In genomic region chr6:30102701-30103629, GRCh38 we compare ENCODE assay signal across 8 cellular contexts. TPM values are rescaled to one million over a fixed set of nuclear protein-coding genes. Genes with fewer than 3 reads are reported as not detected.
A peak's percentile ranks its signal among the peaks of the same experiment; 100 is the strongest.
DNase-seq lines count a peak whose midpoint lies in the region; ATAC-seq and TF ChIP-seq lines count a peak whose summit lies in the region.

No MANE protein-coding gene starts in this region.

- intact Hi-C loops in CD4-positive, alpha-beta T cell (cut with DNase I, micrococcal nuclease): loop anchor here (1.0 to 5.0 kb wide), 6 partner anchors 28 to 294 kb away; partner anchors contain the start of gene PPP1R11 (in 2 of the 2)

- peaks cover 19% of the 10 kb centered on the region for H3K27me3 ChIP-seq in CD4-positive, alpha-beta T cell (ENCODE audit: control insufficient read depth, insufficient read depth, low read length)
- H3K27me3 ChIP-seq in gastroesophageal sphincter (peaks cover 64% of the 10 kb centered on the region), neutrophil (peaks cover 100% of the 10 kb centered on the region), stomach smooth muscle (ENCODE audit: control insufficient read depth in 1 of 2, insufficient read depth in 2 of 2, low read length in 2 of 2) (peaks cover 38 to 45% of the 10 kb centered on the region in 2 donors)

- 10 to 20% methylated on average over 17 to 18 of the region's 32 CpGs for WGBS in gastroesophageal sphincter (ENCODE audit: low coverage in 1 of 2), 2 donors

- peak overlapping the region; percentile 40 to 51 for H3K9ac ChIP-seq in stomach smooth muscle (ENCODE audit: low read length in 2 of 2)

- H3K4me1 Mint-ChIP-seq in CD4-positive, alpha-beta T cell (ENCODE audit: low read depth): peaks cover 49% of the 10 kb centered on the region

- peak; percentile 88 for ATAC-seq in CD4-positive, alpha-beta T cell (ENCODE audit: poor library complexity)
- ATAC-seq in GM21526 (IDR thresholded peaks at IDR 0.05; ENCODE audit: low FRiP score, unreplicated experiment): peak; percentile 65
- peak; percentile 77 for ATAC-seq in gastroesophageal sphincter

- peak overlapping the region; percentile 65 for H3K27ac Mint-ChIP-seq in CD4-positive, alpha-beta T cell

- no peak for TF ChIP-seq EP300 in gastroesophageal sphincter (IDR thresholded peaks at IDR 0.05)

- H3K9me3 Mint-ChIP-seq in CD4-positive, alpha-beta T cell: no peaks in the 10 kb centered on the region

- H3K4me3 Mint-ChIP-seq in CD4-positive, alpha-beta T cell: peak overlapping the region; percentile 89

- no peaks in the 10 kb centered on the region for H3K36me3 Mint-ChIP-seq in CD4-positive, alpha-beta T cell (ENCODE audit: low read depth)

- no peaks in the 10 kb centered on the region for H3K9me3 ChIP-seq in CD4-positive, alpha-beta T cell (ENCODE audit: control insufficient read depth, low read length)
- no peaks in the 10 kb centered on the region for H3K9me3 ChIP-seq in gastroesophageal sphincter
- no peaks in the 10 kb centered on the region for H3K9me3 ChIP-seq in neutrophil
- no peaks in the 10 kb centered on the region for H3K9me3 ChIP-seq in stomach smooth muscle (ENCODE audit: control insufficient read depth in 2 of 2, low read length in 2 of 2)

- CTCF ChIA-PET in CD4-positive, alpha-beta T cell (lab: Charles Lee): interaction anchor here (0.6 to 5.5 kb wide), 23 partner anchors 8 to 453 kb away, joined by 3 to 198 read pairs (median 3); partner anchors contain the start of genes POLR1H, PPP1R11, TRIM31 and TRIM40

- TF ChIP-seq CTCF in CD4-positive, alpha-beta T cell (IDR thresholded peaks at IDR 0.05): peak; percentile 85
- TF ChIP-seq CTCF in gastroesophageal sphincter (IDR thresholded peaks at IDR 0.05) (peak; percentile 60 to 95 (median 86)), neutrophil (IDR thresholded peaks at IDR 0.05) (peak; percentile 89)

- H3K27me3 Mint-ChIP-seq in CD4-positive, alpha-beta T cell: peaks cover 61% of the 10 kb centered on the region

- no peak overlapping the region for H3K27ac ChIP-seq in CD4-positive, alpha-beta T cell (ENCODE audit: low read depth, low read length)
- H3K27ac ChIP-seq in gastroesophageal sphincter: peak overlapping the region in 3 of 4 donors; percentile 69 to 86 (median 76)
- peak overlapping the region; percentile 23 for H3K27ac ChIP-seq in neutrophil
- H3K27ac ChIP-seq in stomach smooth muscle (ENCODE audit: low read length): no peak overlapping the region

- H3K4me3 ChIP-seq in gastroesophageal sphincter: peak overlapping the region; percentile 10 to 47
- peak overlapping the region; percentile 21 to 66 for H3K4me3 ChIP-seq in neutrophil (ENCODE audit: low read depth in 1 of 2, low read length in 1 of 2)
- peak overlapping the region; percentile 76 to 77 for H3K4me3 ChIP-seq in stomach smooth muscle (ENCODE audit: low read length in 2 of 2)

- TF ChIP-seq POLR2A in gastroesophageal sphincter (IDR thresholded peaks at IDR 0.05): no peak

- DNase-seq in CD4-positive, alpha-beta T cell: peak; percentile 71 to 82 (median 78)
- peak; percentile 93 for DNase-seq in M059J (ENCODE audit: low read depth)
- DNase-seq in SIG-M5 (lab: John Stamatoyannopoulos, UW): peak; percentile 6
- peak; percentile 71 for DNase-seq in activated gamma-delta T cell treated with anti-CD3 and anti-CD28 coated beads, Interleukin-2, amount 50 U/mL, for 16 hours (ENCODE audit: low read depth)

- H3K4me1 ChIP-seq in gastroesophageal sphincter (peaks cover 0 to 40% (median 19%) of the 10 kb centered on the region in 3 donors), neutrophil (ENCODE audit: control insufficient read depth in 1 of 2, insufficient read depth in 1 of 2, low read depth in 1 of 2, low read length in 1 of 2) (peaks cover 30 to 34% of the 10 kb centered on the region in 2 experiments), stomach smooth muscle (ENCODE audit: control insufficient read depth, insufficient read depth, low read length) (peaks cover 33% of the 10 kb centered on the region)

- POLR2A ChIA-PET in CD4-positive, alpha-beta T cell (lab: Charles Lee): interaction anchor here (0.5 to 2.4 kb wide), 9 partner anchors 23 to 1095 kb away, joined by 3 to 22 read pairs (median 4); partner anchors contain the start of genes POLR1H, PPP1R11, TRIM26 and TRIM40

- H3K36me3 ChIP-seq in gastroesophageal sphincter: no peaks in the 10 kb centered on the region
- H3K36me3 ChIP-seq in neutrophil: no peaks in the 10 kb centered on the region
- no peaks in the 10 kb centered on the region for H3K36me3 ChIP-seq in stomach smooth muscle (ENCODE audit: control insufficient read depth in 2 of 2, insufficient read depth in 2 of 2, low read length in 2 of 2)

RNA-seq across cellular contexts. Expression of gene TRIM31, which starts 9.9 kb away (rescaled TPM):
- total RNA-seq in CD4-positive, alpha-beta T cell: not detected
- total RNA-seq in M059J (2014; rRNA removed; shearing (Covaris generic)): not detected in 2 replicates
- not detected for total RNA-seq in gastroesophageal sphincter

RNA-seq across cellular contexts. Expression of gene RNF39, which starts 27.4 kb away (rescaled TPM):
- total RNA-seq in CD4-positive, alpha-beta T cell: not detected
- total RNA-seq in M059J (2014; rRNA removed; shearing (Covaris generic)): 0.20 TPM in 1 of 2 replicates, not detected in the other
- under 1 TPM in 1 of 4 donors, not detected in 3; 0.49 TPM for total RNA-seq in gastroesophageal sphincter

RNA-seq across cellular contexts. Expression of gene TRIM40, which starts 33.0 kb away (rescaled TPM):
- total RNA-seq in CD4-positive, alpha-beta T cell: not detected
- total RNA-seq in M059J (2014; rRNA removed; shearing (Covaris generic)): not detected in 2 replicates
- not detected for total RNA-seq in gastroesophageal sphincter

RNA-seq across cellular contexts. Expression of gene PPP1R11, which starts 36.0 kb away (rescaled TPM):
- 10 to 100 TPM; 28.3 to 28.6 TPM for total RNA-seq in CD4-positive, alpha-beta T cell
- total RNA-seq in M059J (2014; rRNA removed; shearing (Covaris generic)): 105 and 112 TPM in 2 replicates
- total RNA-seq in gastroesophageal sphincter: 10 to 100 TPM; 49.4 to 63.1 (median 57.5) TPM

RNA-seq across cellular contexts. Expression of gene POLR1H, which starts 41.9 kb away (rescaled TPM):
- total RNA-seq in CD4-positive, alpha-beta T cell: 10 to 100 TPM; 36.5 to 39.4 TPM
- 34.4 and 47.3 TPM in 2 replicates for total RNA-seq in M059J (2014; rRNA removed; shearing (Covaris generic))
- total RNA-seq in gastroesophageal sphincter: 10 to 100 TPM; 11.6 to 28.8 (median 20.0) TPM

Comparison
In these comparisons a context has a peak if more than half of its experiments do, and no peak if none do; other contexts are left out.
1. DNase-seq: peak in every context shown above with its lines; median percentile 93 in M059J; 78 in CD4-positive, alpha-beta T cell; 71 in activated gamma-delta T cell treated with anti-CD3 and anti-CD28 coated beads, Interleukin-2, amount 50 U/mL, for 16 hours; 6 in SIG-M5.
2. H3K27ac ChIP-seq: peak in gastroesophageal sphincter (3 of 4) and neutrophil (single experiment); none in CD4-positive, alpha-beta T cell (single experiment) and stomach smooth muscle (single experiment).
3. Peak in every context shown above with its lines, with median percentiles within 50 percentile points of each other: ATAC-seq, CTCF ChIP-seq and H3K4me3 ChIP-seq.